ENCODE assay signal across 1 cellular context in genomic region chr15:40857601-40858351, GRCh38.
TF ChIP-seq lines count a peak whose summit lies in the region.

No MANE protein-coding gene starts in this region.

TF ChIP-seq in HepG2, 621 proteins besides CTCF, POLR2A, EP300 and RAD21 (continues in another document):
- TF ChIP-seq TAF15 (IDR thresholded peaks at IDR 0.05; ENCODE audit: low read depth, low read length, poor library complexity, severe bottlenecking), result no peak
- no peak for TF ChIP-seq SSRP1 (CRISPR knock-in tag; IDR thresholded peaks at IDR 0.05)
- no peak for TF ChIP-seq KAT7 (CRISPR knock-in tag; IDR thresholded peaks at IDR 0.05; ENCODE audit: borderline replicate concordance)
- 0 out of 2 replicates have a peak, but pooled peaks have one; percentile 26 for TF ChIP-seq ZNF143 (CRISPR knock-in tag; IDR thresholded peaks at IDR 0.05)
- peak; percentile 51; the same call in 1 of the 2 replicates for TF ChIP-seq HOXA5 (CRISPR knock-in tag; IDR thresholded peaks at IDR 0.05)
- TF ChIP-seq ZFX (CRISPR knock-in tag; IDR thresholded peaks at IDR 0.05; ENCODE audit: low read depth), result peak; percentile 41; the same call in 1 of the 2 replicates
- peak; percentile 15; the same call in 1 of the 2 replicates for TF ChIP-seq PITX1 (CRISPR knock-in tag; IDR thresholded peaks at IDR 0.05)
- TF ChIP-seq ZNF557 (CRISPR knock-in tag; IDR thresholded peaks at IDR 0.05), result 0 out of 2 replicates have a peak, but pooled peaks have one; percentile 47
- TF ChIP-seq FIP1L1 (IDR thresholded peaks at IDR 0.05; ENCODE audit: borderline replicate concordance, insufficient read depth, low read depth, low read length), result no peak
- TF ChIP-seq ZNF318 (CRISPR knock-in tag; IDR thresholded peaks at IDR 0.05), result 0 out of 2 replicates have a peak, but pooled peaks have one; percentile 14
- peak; percentile 43; the same call in 1 of the 2 replicates for TF ChIP-seq YEATS4 (CRISPR knock-in tag; IDR thresholded peaks at IDR 0.05; ENCODE audit: borderline replicate concordance)
- TF ChIP-seq NCOR1 (IDR thresholded peaks at IDR 0.05; ENCODE audit: borderline replicate concordance, low read length), result no peak
- TF ChIP-seq SAFB2 (CRISPR knock-in tag; IDR thresholded peaks at IDR 0.05; ENCODE audit: borderline replicate concordance, low read depth), result no peak
- TF ChIP-seq XRCC5 (optimal IDR thresholded peaks at IDR 0.05; ENCODE audit: low read length), result peak; percentile 31
- TF ChIP-seq ZNF639 (CRISPR knock-in tag; conservative IDR thresholded peaks at IDR 0.05), result no peak
- 0 out of 2 replicates have a peak, but pooled peaks have one; percentile 54 for TF ChIP-seq BRCA1 (CRISPR knock-in tag; IDR thresholded peaks at IDR 0.05)
- no peak for TF ChIP-seq ERF (CRISPR knock-in tag; IDR thresholded peaks at IDR 0.05)
- peak; percentile 30; the same call in 1 of the 2 replicates for TF ChIP-seq RXRB (CRISPR knock-in tag; IDR thresholded peaks at IDR 0.05; ENCODE audit: borderline replicate concordance)
- peak; percentile 35; the same call in 1 of the 2 replicates for TF ChIP-seq NRL (CRISPR knock-in tag; IDR thresholded peaks at IDR 0.05; ENCODE audit: borderline replicate concordance)
- TF ChIP-seq HMGXB4 (CRISPR knock-in tag; IDR thresholded peaks at IDR 0.05; ENCODE audit: borderline replicate concordance in 1 of 2, low read depth in 1 of 2), result peak; percentile 60 to 73
- TF ChIP-seq THAP9 (CRISPR knock-in tag; IDR thresholded peaks at IDR 0.05; ENCODE audit: borderline replicate concordance), result 0 out of 2 replicates have a peak, but pooled peaks have one; percentile 29
- peak; percentile 27; the same call in 1 of the 2 replicates for TF ChIP-seq MTA1 (CRISPR knock-in tag; IDR thresholded peaks at IDR 0.05; ENCODE audit: borderline replicate concordance)
- peak; percentile 36; the same call in 1 of the 2 replicates for TF ChIP-seq HOXA3 (CRISPR knock-in tag; IDR thresholded peaks at IDR 0.05)
- no peak for TF ChIP-seq ARID2 (CRISPR knock-in tag; IDR thresholded peaks at IDR 0.05; ENCODE audit: borderline replicate concordance)
- peak; percentile 54; the same call in 1 of the 2 replicates for TF ChIP-seq ZNF430 (CRISPR knock-in tag; IDR thresholded peaks at IDR 0.05)
- no peak for TF ChIP-seq NFE2L2 (IDR thresholded peaks at IDR 0.05; ENCODE audit: low read length)
- TF ChIP-seq SIX4 (CRISPR knock-in tag; IDR thresholded peaks at IDR 0.05), result no peak
- 0 out of 2 replicates have a peak, but pooled peaks have one; percentile 16 for TF ChIP-seq ELF1 (CRISPR knock-in tag; IDR thresholded peaks at IDR 0.05)
- TF ChIP-seq CERS6 (CRISPR knock-in tag; IDR thresholded peaks at IDR 0.05), result no peak
- TF ChIP-seq ZNF788 (CRISPR knock-in tag; IDR thresholded peaks at IDR 0.05; ENCODE audit: borderline replicate concordance), result peak; percentile 57; the same call in 1 of the 2 replicates
- no peak for TF ChIP-seq ZNF879 (CRISPR knock-in tag; IDR thresholded peaks at IDR 0.05)
- no peak for TF ChIP-seq PRPF4 (IDR thresholded peaks at IDR 0.05; ENCODE audit: low read depth, low read length, poor library complexity, severe bottlenecking)
- peak; percentile 23; the same call in 1 of the 2 replicates for TF ChIP-seq HDAC2 (CRISPR knock-in tag; IDR thresholded peaks at IDR 0.05)
- no peak for TF ChIP-seq NFATC3 (CRISPR knock-in tag; IDR thresholded peaks at IDR 0.05)
- peak; percentile 35; the same call in 1 of the 2 replicates for TF ChIP-seq ZFP91 (CRISPR knock-in tag; IDR thresholded peaks at IDR 0.05; ENCODE audit: borderline replicate concordance)
- peak; percentile 41; the same call in 1 of the 2 replicates for TF ChIP-seq TFAP4 (IDR thresholded peaks at IDR 0.05; ENCODE audit: borderline replicate concordance, low read depth)
- no peak for TF ChIP-seq TP53 (CRISPR knock-in tag; conservative IDR thresholded peaks at IDR 0.05)
- no peak for TF ChIP-seq NR3C1 (CRISPR knock-in tag; IDR thresholded peaks at IDR 0.05)
- peak; percentile 40; the same call in 1 of the 2 replicates for TF ChIP-seq ZBTB38 (CRISPR knock-in tag; IDR thresholded peaks at IDR 0.05)
- 0 out of 2 replicates have a peak, but pooled peaks have one; percentile 47 for TF ChIP-seq MTERF4 (CRISPR knock-in tag; IDR thresholded peaks at IDR 0.05)
- no peak for TF ChIP-seq MAZ (IDR thresholded peaks at IDR 0.05; ENCODE audit: borderline replicate concordance, low read depth, low read length)
- TF ChIP-seq MAZ (CRISPR knock-in tag; IDR thresholded peaks at IDR 0.05; ENCODE audit: low read depth), result 0 out of 2 replicates have a peak, but pooled peaks have one; percentile 28
- TF ChIP-seq ZNF234 (CRISPR knock-in tag; conservative IDR thresholded peaks at IDR 0.05), result no peak
- TF ChIP-seq STAG1 (CRISPR knock-in tag; IDR thresholded peaks at IDR 0.05), result peak; percentile 76
- TF ChIP-seq NCOA5 (CRISPR knock-in tag; IDR thresholded peaks at IDR 0.05), result no peak
